8 cellular contexts compared by ENCODE assay signal in the genomic region with DNA sequence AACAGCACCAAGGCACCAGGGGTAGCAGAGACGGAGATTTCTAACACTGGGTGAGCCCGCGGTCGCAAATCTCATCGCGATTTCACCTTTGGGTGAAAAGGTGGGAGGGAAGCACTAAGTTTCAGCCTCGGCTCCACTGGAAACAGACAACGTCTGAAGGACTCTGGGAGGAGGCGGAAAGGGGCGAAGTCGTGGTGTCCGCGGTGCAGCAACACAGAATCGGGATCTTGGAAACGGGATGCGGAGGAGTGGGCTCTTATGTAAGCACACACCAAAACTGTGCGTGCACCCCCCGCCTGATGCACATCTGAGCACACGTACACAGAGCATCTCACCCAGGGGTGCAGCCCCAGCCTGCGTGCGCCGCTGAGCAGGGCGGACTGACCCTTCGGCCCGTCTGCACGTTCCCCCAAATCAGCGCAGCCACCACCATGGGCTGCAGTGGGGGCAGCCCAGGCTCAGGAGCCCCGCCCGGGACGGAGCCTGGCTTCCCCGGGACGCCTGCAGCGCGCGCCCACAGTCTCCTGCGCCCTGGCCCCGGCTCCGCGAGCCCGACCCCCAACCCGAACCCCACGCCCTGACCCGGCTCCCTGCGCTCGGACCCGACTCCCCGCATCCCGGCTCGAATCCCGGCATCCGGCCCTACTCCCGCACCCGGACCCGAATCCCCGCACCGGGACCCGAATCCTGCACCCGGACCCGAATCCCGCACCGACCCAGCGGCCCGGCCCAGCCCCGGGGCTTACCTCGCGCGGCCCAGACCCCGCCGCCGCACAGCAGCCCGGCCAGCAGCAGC. TPM values are rescaled to one million over a fixed set of nuclear protein-coding genes. Genes with fewer than 3 reads are reported as not detected.
DNase-seq lines count a peak whose midpoint lies in the region; ATAC-seq, FAIRE-seq and TF ChIP-seq lines count a peak whose summit lies in the region.

No MANE protein-coding gene starts in this region.

- in situ Hi-C loops in HepG2 (cut with HindIII; ENCODE audit: extremely low pct_ligation_motif_present, low pct_unique_long_range_greater_than_20kb) = no loop called here

- H3K9me2 ChIP-seq in HCT116 (ENCODE audit: insufficient read depth) = no peaks in the 10 kb centered on the region

- ATAC-seq in HCT116 = peak; percentile 35
- ATAC-seq in HepG2 = peak; percentile 9; the same call in 2 of the 3 replicates
- peak; percentile 29 to 30 for ATAC-seq in stimulated activated naive B cell treated with anti-CD40 and anti-IgM and Interleukin-4, amounts not matched to agents 10 μg/mL and 1 μg/mL and 100 μg/mL, for 72 hours (replicated peaks)

- peaks cover 25 to 71% (median 41%) of the 10 kb centered on the region in 4 donors for H3K4me1 Mint-ChIP-seq in CD4-positive, alpha-beta memory T cell
- H3K4me1 Mint-ChIP-seq in stimulated activated naive B cell treated with anti-CD40 and anti-IgM and Interleukin-4, amounts not matched to agents 10 μg/mL and 1 μg/mL and 100 μg/mL, for 72 hours = peaks cover 28 to 46% of the 10 kb centered on the region in 2 donors

- H2AFZ ChIP-seq in HCT116 (ENCODE audit: low read depth, low read length, poor library complexity, severe bottlenecking) (no peak overlapping the region), HepG2 (ENCODE audit: low read length) (no peak overlapping the region)

- H3K27me3 ChIP-seq in CD4-positive, alpha-beta memory T cell (ENCODE audit: insufficient read depth, low read length) = no peaks in the 10 kb centered on the region
- H3K27me3 ChIP-seq in HCT116 (ENCODE audit: insufficient read depth, low read length) (no peaks in the 10 kb centered on the region), SJCRH30 (no peaks in the 10 kb centered on the region; the same call in 1 of the 2 replicates), HepG2 (ENCODE audit: control insufficient read depth in 1 of 2, insufficient read depth in 2 of 2, low read length in 2 of 2) (peaks cover 0 to 4% of the 10 kb centered on the region in 2 experiments; a peak in 1 of 5 replicates)

- TF ChIP-seq RAD21 in HCT116 (IDR thresholded peaks at IDR 0.05; ENCODE audit: low read depth) = no peak
- TF ChIP-seq RAD21 in HepG2 (CRISPR knock-in tag; IDR thresholded peaks at IDR 0.05) = no peak

- peaks cover 55% of the 10 kb centered on the region for H3K4me1 ChIP-seq in CD4-positive, alpha-beta memory T cell (ENCODE audit: insufficient read depth, low read length)
- H3K4me1 ChIP-seq in HCT116 (ENCODE audit: control insufficient read depth in 1 of 2, insufficient read depth in 2 of 2, low read length in 2 of 2) (peaks cover 21 to 38% of the 10 kb centered on the region in 2 experiments), SJCRH30 (peaks cover 11% of the 10 kb centered on the region), HepG2 (ENCODE audit: insufficient read depth, low read length) (peaks cover 69% of the 10 kb centered on the region)

- POLR2A ChIA-PET in CD4-positive, alpha-beta memory T cell (lab: Charles Lee; ENCODE audit: partially characterized antibody) = interaction anchor here (0.5 to 1.8 kb wide), 6 partner anchors 15 to 193 kb away, joined by 3 to 8 read pairs (median 4); a partner anchor contains a TSS
- POLR2A ChIA-PET in HCT116 (lab: Charles Lee) = no interaction called here
- POLR2A ChIA-PET in HepG2 (lab: Yijun Ruan, JAX) = no interaction called here
- POLR2A ChIA-PET in GM10248 (lab: Yijun Ruan, JAX) = no interaction called here

- H3K27ac Mint-ChIP-seq in CD4-positive, alpha-beta memory T cell = peak overlapping the region; percentile 62 to 97 (median 94)
- H3K27ac Mint-ChIP-seq in stimulated activated naive B cell treated with anti-CD40 and anti-IgM and Interleukin-4, amounts not matched to agents 10 μg/mL and 1 μg/mL and 100 μg/mL, for 72 hours = peak overlapping the region; percentile 81

- no peaks in the 10 kb centered on the region for H3K9me3 ChIP-seq in CD4-positive, alpha-beta memory T cell (ENCODE audit: control insufficient read depth in 1 of 2, low read length in 2 of 2)
- H3K9me3 ChIP-seq in HCT116 (ENCODE audit: control insufficient read depth in 1 of 2, insufficient read depth in 1 of 2, low read depth in 1 of 2, low read length in 2 of 2) (no peaks in the 10 kb centered on the region), SJCRH30 (replicated peaks) (no peaks in the 10 kb centered on the region), HepG2 (ENCODE audit: low read length) (no peaks in the 10 kb centered on the region)

- 1% methylated on average over 27 of the region's 71 CpGs for WGBS in HepG2 (ENCODE audit: low lambda C conversion rate)

- intact Hi-C loops in CD4-positive, alpha-beta memory T cell (cut with micrococcal nuclease) = loop anchor here (1.0 to 2.0 kb wide), 4 partner anchors 39 to 235 kb away; a partner anchor contains a TSS
- intact Hi-C loops in HCT116 (cut with micrococcal nuclease) (loop anchor here (5.0 kb wide), 1 partner anchor 41 kb away; no protein-coding TSS in a partner anchor), HepG2 (cut with micrococcal nuclease; ENCODE audit: unreplicated experiment) (no loop called here)

- peaks cover 0 to 7% of the 10 kb centered on the region in 2 donors for H3K36me3 Mint-ChIP-seq in CD4-positive, alpha-beta memory T cell
- peaks cover 2 to 3% of the 10 kb centered on the region in 2 donors for H3K36me3 Mint-ChIP-seq in stimulated activated naive B cell treated with anti-CD40 and anti-IgM and Interleukin-4, amounts not matched to agents 10 μg/mL and 1 μg/mL and 100 μg/mL, for 72 hours

- FAIRE-seq in HepG2 (lab: Jason Lieb, UNC) = no peak

- H3K4me3 Mint-ChIP-seq in CD4-positive, alpha-beta memory T cell = peak overlapping the region; percentile 94 to 99 (median 97)
- peak overlapping the region; percentile 91 to 93 for H3K4me3 Mint-ChIP-seq in stimulated activated naive B cell treated with anti-CD40 and anti-IgM and Interleukin-4, amounts not matched to agents 10 μg/mL and 1 μg/mL and 100 μg/mL, for 72 hours

- CTCF ChIA-PET in CD4-positive, alpha-beta memory T cell (lab: Charles Lee; ENCODE audit: partially characterized antibody) = interaction anchor here (0.9 kb wide), 1 partner anchor 39 kb away, joined by 5 read pairs; no protein-coding TSS in a partner anchor
- CTCF ChIA-PET in HCT116 (lab: Charles Lee) (no interaction called here), HepG2 (lab: Yijun Ruan, JAX; ENCODE audit: low intra/inter-chr PET ratio, low total read pairs) (no interaction called here), GM10248 (lab: Yijun Ruan, JAX) (interaction anchor here (1.2 kb wide), 1 partner anchor 9 kb away, joined by 3 read pairs; no protein-coding TSS in a partner anchor)

- H3K27me3 Mint-ChIP-seq in CD4-positive, alpha-beta memory T cell = no peaks in the 10 kb centered on the region
- no peaks in the 10 kb centered on the region for H3K27me3 Mint-ChIP-seq in stimulated activated naive B cell treated with anti-CD40 and anti-IgM and Interleukin-4, amounts not matched to agents 10 μg/mL and 1 μg/mL and 100 μg/mL, for 72 hours

- DNase-seq in CD4-positive, alpha-beta memory T cell = peak in 4 of 5 donors; percentile 9 to 49 (median 22)
- no peak for DNase-seq in HCT116 (ENCODE audit: low read depth, low spot score)
- peak in 1 of 2 experiments; percentile 45 for DNase-seq in SJCRH30
- peak; percentile 18 for DNase-seq in central memory CD4-positive, alpha-beta T cell
- no peak for DNase-seq in HepG2 (ENCODE audit: low spot score)
- DNase-seq in stimulated activated naive B cell treated with anti-CD40 and anti-IgM and Interleukin-4, amounts not matched to agents 10 μg/mL and 1 μg/mL and 100 μg/mL, for 72 hours = no peak
- no peak for DNase-seq in GM10248 (ENCODE audit: extremely low spot score)
- DNase-seq in NCI-H345 treated with DMSO at 0.1 percent for 48 hours (lab: John Stamatoyannopoulos, UW; ENCODE audit: unreplicated experiment) = no peak

- TF ChIP-seq CTCF in HCT116 (IDR thresholded peaks at IDR 0.05 in 2 of 3, conservative IDR thresholded peaks at IDR 0.05 in 1 of 3; ENCODE audit: borderline replicate concordance in 1 of 3, insufficient read depth in 1 of 3, low read depth in 2 of 3, low read length in 2 of 3) = no peak
- no peak for TF ChIP-seq CTCF in HepG2 (CRISPR knock-in tag; IDR thresholded peaks at IDR 0.05)
- TF ChIP-seq CTCF in GM10248 (IDR thresholded peaks at IDR 0.05; ENCODE audit: control extremely low read depth, extremely low read depth, low read depth, missing control alignments) = no peak

- peak overlapping the region; percentile 55 for H3K27ac ChIP-seq in CD4-positive, alpha-beta memory T cell (ENCODE audit: low read depth, low read length)
- peak overlapping the region; percentile 86 for H3K27ac ChIP-seq in HCT116 (ENCODE audit: low read depth, low read length)
- no peak overlapping the region for H3K27ac ChIP-seq in SJCRH30
- H3K27ac ChIP-seq in HepG2 (ENCODE audit: extremely low read length, insufficient read depth, low read length) = no peak overlapping the region

- H4K20me1 ChIP-seq in HCT116 (ENCODE audit: insufficient read depth) (peaks cover 9% of the 10 kb centered on the region; the same call in 1 of the 2 replicates), HepG2 (ENCODE audit: insufficient read depth, low read length) (peaks cover 11% of the 10 kb centered on the region; the same call in 1 of the 2 replicates)

- TF ChIP-seq POLR2A in HCT116 (IDR thresholded peaks at IDR 0.05; ENCODE audit: borderline replicate concordance, extremely low read depth, insufficient read depth, insufficient read length) (no peak), HepG2 (IDR thresholded peaks at IDR 0.05; ENCODE audit: insufficient read depth in 1 of 2, low read depth in 2 of 2, low read length in 2 of 2) (no peak)

- H3K4me2 ChIP-seq in HCT116 (ENCODE audit: low read length) (peak overlapping the region; percentile 97), HepG2 (ENCODE audit: low read depth, low read length) (peak overlapping the region; percentile 85)

- no peaks in the 10 kb centered on the region for H3K36me3 ChIP-seq in CD4-positive, alpha-beta memory T cell (ENCODE audit: insufficient read depth, low read length)
- H3K36me3 ChIP-seq in HCT116 (ENCODE audit: control insufficient read depth in 1 of 2, insufficient read depth in 2 of 2, low read length in 2 of 2) = no peaks in the 10 kb centered on the region
- H3K36me3 ChIP-seq in SJCRH30 = peaks cover 8% of the 10 kb centered on the region
- no peaks in the 10 kb centered on the region for H3K36me3 ChIP-seq in HepG2 (replicated peaks in 1 of 2; ENCODE audit: control insufficient read depth in 1 of 2, insufficient read depth in 2 of 2, low read length in 2 of 2)

- H3K79me2 ChIP-seq in HCT116 (ENCODE audit: insufficient read depth, low read length) (peaks cover 52% of the 10 kb centered on the region), HepG2 (ENCODE audit: insufficient read depth, low read length) (peaks cover 43% of the 10 kb centered on the region)

- H3K4me3 ChIP-seq in CD4-positive, alpha-beta memory T cell (ENCODE audit: low read length in 2 of 2) = peak overlapping the region; percentile 73 to 76
- peak overlapping the region; percentile 93 to 95 for H3K4me3 ChIP-seq in HCT116 (replicated peaks in 1 of 2; ENCODE audit: low read depth in 1 of 2, low read length in 2 of 2)
- H3K4me3 ChIP-seq in SJCRH30 = peak overlapping the region; percentile 85
- H3K4me3 ChIP-seq in HepG2 (replicated peaks in 1 of 3; ENCODE audit: insufficient read depth in 1 of 3, low read depth in 2 of 3, low read length in 3 of 3) = peak overlapping the region; percentile 82 to 92 (median 88)

- RAD21 ChIA-PET in HCT116 (lab: Charles Lee; ENCODE audit: low non-redundant PET in 1 of 2, low total read pairs in 2 of 2, uncharacterized antibody in 2 of 2, unreplicated experiment in 2 of 2) = no interaction called here

- peaks cover 0 to 5% (median 0%) of the 10 kb centered on the region in 8 donors for H3K9me3 Mint-ChIP-seq in CD4-positive, alpha-beta memory T cell
- no peaks in the 10 kb centered on the region for H3K9me3 Mint-ChIP-seq in stimulated activated naive B cell treated with anti-CD40 and anti-IgM and Interleukin-4, amounts not matched to agents 10 μg/mL and 1 μg/mL and 100 μg/mL, for 72 hours

- BruUV-seq in HCT116 (replicated peaks; lab: Mats Ljungman, UMichigan) (no TSS peak), HepG2 (replicated peaks; lab: Mats Ljungman, UMichigan) (no TSS peak)

- H3K9ac ChIP-seq in HCT116 (ENCODE audit: low read length) (peak overlapping the region; percentile 79), HepG2 (ENCODE audit: insufficient read depth, low read depth, low read length) (peak overlapping the region; percentile 75)

- TF ChIP-seq EP300 in HepG2 (IDR thresholded peaks at IDR 0.05; ENCODE audit: low read depth in 2 of 2, low read length in 2 of 2) (no peak), HepG2 (CRISPR knock-in tag; IDR thresholded peaks at IDR 0.05; ENCODE audit: borderline replicate concordance) (no peak)

RNA-seq across cellular contexts. Expression of a gene that starts 0.7 kb away (rescaled TPM):
- total RNA-seq in CD4-positive, alpha-beta memory T cell = 100 to 1,000 TPM; 107 to 109 TPM
- polyA plus RNA-seq in CD4-positive, alpha-beta memory T cell = 10 to 100 TPM in 1 of 2 donors, 1 to 10 TPM in 1; 6.9 to 50.9 TPM
- 113 TPM for total RNA-seq in HCT116 (2021; ENCODE audit: unreplicated experiment)
- 128 TPM in 2 replicates for polyA plus RNA-seq in HCT116 (2012)
- 50.5 and 52.4 TPM in 2 replicates for total RNA-seq in SJCRH30 (2014; rRNA removed; shearing (Covaris generic))
- total RNA-seq in HepG2 (2016; rRNA removed; fragmentation: Illumina TruSeq; extraction: Trizol) = 11.9 and 19.7 TPM in 2 replicates
- total RNA-seq in HepG2 (2016; cell fraction: cytosol; rRNA removed; fragmentation: Illumina TruSeq; extraction: Trizol; ENCODE audit: low read depth) = 2.9 and 4.1 TPM in 2 replicates
- total RNA-seq in HepG2 (2016; cell fraction: insoluble cytoplasmic fraction; rRNA removed; fragmentation: Illumina TruSeq; extraction: Trizol) = 9.1 and 22.6 TPM in 2 replicates
- total RNA-seq in HepG2 (2016; cell fraction: membrane; rRNA removed; fragmentation: Illumina TruSeq; extraction: Trizol) = 6.8 and 8.1 TPM in 2 replicates
- 30.2 and 36.0 TPM in 2 replicates for total RNA-seq in HepG2 (2016; cell fraction: nucleus; rRNA removed; fragmentation: Illumina TruSeq; extraction: Trizol)
- polyA plus RNA-seq in HepG2 (2011; rRNA removed) = 29.8 and 35.3 TPM in 2 replicates
- 32.1 and 32.2 TPM in 2 replicates for polyA plus RNA-seq in HepG2 (2011; cell fraction: cytosol; rRNA removed)
- 58.5 and 61.2 TPM in 2 replicates for polyA plus RNA-seq in HepG2 (2011; cell fraction: nucleus; rRNA removed)
- polyA plus RNA-seq in HepG2 (2012) = 58.8 and 80.4 TPM in 2 replicates
- 3.4 and 3.6 TPM in 2 replicates for polyA plus RNA-seq in HepG2 (2016; cell fraction: cytosol; fragmentation: Illumina TruSeq; extraction: Trizol; ENCODE audit: low read depth)
- 15.5 and 22.9 TPM in 2 replicates for polyA plus RNA-seq in HepG2 (2016; cell fraction: insoluble cytoplasmic fraction; fragmentation: Illumina TruSeq; extraction: Trizol; ENCODE audit: low read depth)
- 8.3 and 9.9 TPM in 2 replicates for polyA plus RNA-seq in HepG2 (2016; cell fraction: membrane; fragmentation: Illumina TruSeq; extraction: Trizol; ENCODE audit: low read depth)
- polyA plus RNA-seq in HepG2 (2016; cell fraction: nucleus; fragmentation: Illumina TruSeq; extraction: Trizol; ENCODE audit: insufficient read depth, low read depth) = 82.7 and 87.2 TPM in 2 replicates
- polyA minus RNA-seq in HepG2 (2011; rRNA and poly(A)+ RNA removed; ENCODE audit: low replicate concordance) = 22.8 and 40.9 TPM in 2 replicates
- 40.7 and 51.6 TPM in 2 replicates for polyA minus RNA-seq in HepG2 (2011; cell fraction: cytosol; rRNA and poly(A)+ RNA removed)
- polyA minus RNA-seq in HepG2 (2011; cell fraction: nucleus; rRNA and poly(A)+ RNA removed) = 24.4 and 24.8 TPM in 2 replicates

Comparison
In these comparisons a context has a peak if more than half of its experiments do, and no peak if none do; other contexts are left out.
1. DNase-seq: peak in CD4-positive, alpha-beta memory T cell (4 of 5) and central memory CD4-positive, alpha-beta T cell (single experiment); none in HCT116 (single experiment), HepG2 (single experiment), stimulated activated naive B cell treated with anti-CD40 and anti-IgM and Interleukin-4, amounts not matched to agents 10 μg/mL and 1 μg/mL and 100 μg/mL, for 72 hours (single experiment), GM10248 (single experiment) and NCI-H345 treated with DMSO at 0.1 percent for 48 hours (single experiment).
2. H3K27ac ChIP-seq: peak in CD4-positive, alpha-beta memory T cell (single experiment) and HCT116 (single experiment); none in SJCRH30 (single experiment) and HepG2 (single experiment).
3. CTCF ChIA-PET loops: an anchor here in CD4-positive, alpha-beta memory T cell (0.9 kb wide) and GM10248 (1.2 kb wide); none called in HCT116 and HepG2.
4. Peak in every context shown above with its lines, with median percentiles within 50 percentile points of each other: H3K4me3 ChIP-seq and ATAC-seq.